ENCODE assay signal across 18 cellular contexts in the genomic region with DNA sequence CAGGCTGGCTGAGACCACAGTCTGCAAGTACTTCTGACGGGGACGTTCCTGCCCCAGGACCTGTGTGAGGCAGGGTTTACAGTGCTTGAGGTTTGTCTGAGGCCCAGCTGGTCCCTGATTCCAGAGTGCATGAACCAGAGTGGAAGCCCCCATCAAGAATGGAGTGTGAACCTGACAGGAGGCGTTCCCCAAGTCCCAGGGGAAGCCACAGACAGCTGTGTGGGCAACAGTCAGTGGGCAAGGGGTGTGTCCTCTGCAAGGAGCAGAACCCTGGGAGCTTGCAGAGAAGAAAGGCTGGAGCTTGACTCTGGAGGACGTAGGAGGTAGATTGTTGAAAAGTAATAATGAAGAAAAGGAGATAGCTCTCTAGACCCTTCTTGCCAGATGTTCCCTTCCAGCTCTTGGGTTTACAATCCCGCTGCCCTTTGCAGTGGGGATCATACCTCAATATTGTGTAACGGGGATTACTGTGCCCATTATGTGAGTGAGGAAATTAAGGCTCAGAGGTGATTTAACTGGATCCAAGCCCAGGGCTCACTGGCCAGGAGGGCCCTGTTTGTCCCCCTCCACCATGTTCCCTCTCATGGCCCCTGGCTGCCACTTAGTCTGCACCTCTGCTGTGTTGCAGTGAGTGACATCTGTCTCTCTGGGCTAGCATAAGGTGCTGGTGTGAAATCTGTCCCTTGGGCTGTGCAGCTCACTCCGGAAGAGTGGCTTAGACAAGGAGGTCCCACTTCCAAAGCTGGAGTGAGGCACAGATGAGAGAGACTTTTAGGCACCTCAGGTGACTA. TPM values are rescaled to one million over a fixed set of nuclear protein-coding genes. Genes with fewer than 3 reads are reported as not detected.
"Had no signal": no experiment of that assay in that cellular context is flagged by ENCODE, and none has a peak within 500 bp of the region (broad histone marks: within the 10 kb centered on the region; RNA-seq: fewer than 3 reads in every experiment).

No MANE protein-coding gene starts in this region.

- H3K27ac ChIP-seq: brain microvascular endothelial cell, epithelial cell of prostate, heart right ventricle, neural progenitor cell, ovary, right lobe of liver, upper lobe of left lung had no signal

- H3K27me3 ChIP-seq: brain microvascular endothelial cell, heart right ventricle, neural progenitor cell, ovary, right lobe of liver, upper lobe of left lung had no signal

- H3K36me3 ChIP-seq: neural progenitor cell, ovary had no signal

- ATAC-seq: heart right ventricle had no signal

- H3K9me3 ChIP-seq: ovary, right lobe of liver had no signal

- DNase-seq: activated B cell treated with CpG ODN at 0.5 μM for 24 hours; activated CD4-positive, alpha-beta T cell treated with anti-CD3 and anti-CD28 coated beads, Interleukin-2, amount 10 ng/mL, durations not matched to agents 7 days and 5 days; activated naive CD8-positive, alpha-beta T cell treated with anti-CD3 and anti-CD28 coated beads, Interleukin-2, amount 10 ng/mL, durations not matched to agents 7 days and 5 days; anterior cingulate cortex; brain microvascular endothelial cell; effector memory CD4-positive, alpha-beta T cell; heart right ventricle; naive B cell; ovary; right lobe of liver; upper lobe of left lung had no signal

- FAIRE-seq: frontal cortex had no signal

- H3K9ac ChIP-seq: neural progenitor cell had no signal

- H3K4me3 ChIP-seq: heart right ventricle, neural progenitor cell, ovary, right lobe of liver, upper lobe of left lung had no signal

RNA-seq across cellular contexts. Expression of gene TMEM37, which starts 58.7 kb away (rescaled TPM):
- total RNA-seq: activated CD4-positive, alpha-beta T cell treated with anti-CD3 and anti-CD28 coated beads, Interleukin-2, amount 10 ng/mL, durations not matched to agents 7 days and 5 days; activated CD8-positive, alpha-beta memory T cell treated with anti-CD3 and anti-CD28 coated beads for 36 hours; activated naive CD8-positive, alpha-beta T cell treated with anti-CD3 and anti-CD28 coated beads, Interleukin-2, amount 10 ng/mL, durations not matched to agents 7 days and 5 days; activated T-helper 1 cell treated with anti-CD3 and anti-CD28 coated beads, Interleukin-12 subunit alpha, Interleukin-12 subunit beta, Interleukin-2, Interleukin-4 antibody, amounts not matched to agents 30 ng/mL and 10 ng/mL and 1 ng/mL, durations not matched to agents 14 hours and 24 hours and 36 hours; frontal cortex; T-helper 2 cell treated with Interferon-gamma antibody and Interleukin-4, amounts not matched to agents 100 ng/mL and 5 ng/mL, for 36 hours; temporal lobe had no signal
